Comparison of ENCODE assay signal across 8 cellular contexts in the genomic region with DNA sequence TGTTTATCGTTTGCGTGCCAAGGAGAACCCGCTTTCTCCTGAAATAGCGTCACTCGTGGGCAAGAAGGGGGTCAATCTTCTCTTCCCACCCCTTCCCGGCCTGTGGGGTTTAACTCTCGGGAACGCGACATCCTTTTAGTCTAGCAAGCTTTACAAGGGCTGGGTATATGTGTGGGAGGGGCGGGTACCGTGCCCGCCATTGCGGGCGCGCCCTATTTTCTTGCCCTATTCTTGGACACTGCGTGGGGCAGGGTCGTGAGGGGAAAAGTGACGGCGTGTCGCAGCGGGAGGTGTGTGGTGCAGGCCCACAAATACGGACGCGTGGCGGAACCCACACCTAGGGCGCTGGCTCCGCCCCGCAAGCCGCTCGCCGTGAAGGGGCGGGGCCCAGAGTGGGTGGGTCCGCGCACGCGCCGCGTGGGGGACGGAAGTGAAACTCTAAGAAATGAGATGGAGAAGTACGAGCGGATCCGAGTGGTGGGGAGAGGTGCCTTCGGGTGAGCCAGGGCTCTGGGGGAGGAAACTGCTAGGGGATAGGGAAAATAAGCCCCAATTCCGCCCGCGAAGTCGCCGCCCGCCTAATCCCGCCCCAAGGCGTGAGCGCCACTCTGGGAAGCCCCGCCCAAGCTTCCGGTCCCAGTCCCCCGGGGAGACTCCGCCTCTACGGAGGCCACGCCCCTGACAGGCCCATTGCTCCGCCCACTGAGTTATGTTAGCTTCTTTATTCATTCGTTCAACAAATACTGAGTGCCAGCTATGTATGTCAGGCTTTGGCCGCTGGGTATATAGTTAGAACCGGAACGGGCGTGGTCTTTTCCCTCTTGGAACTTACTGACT. TPM values are rescaled to one million over a fixed set of nuclear protein-coding genes. Genes with fewer than 3 reads are reported as not detected.
DNase-seq lines count a peak whose midpoint lies in the region; ATAC-seq and TF ChIP-seq lines count a peak whose summit lies in the region.

A gene (plus strand): TSS at position 425 of the 837 bp plus-strand sequence. CDS start 26 bp downstream, at position 451.

- H3K4me1 Mint-ChIP-seq in naive thymus-derived CD8-positive, alpha-beta T cell, result peaks cover 18 to 48% (median 41%) of the 10 kb centered on the region in 4 donors
- H3K4me1 Mint-ChIP-seq in stimulated activated effector memory CD8-positive, alpha-beta T cell treated with anti-CD3 and anti-CD28 coated beads, Interleukin-12 subunit alpha, Interleukin-12 subunit beta, amount 100 ng/mL, for 72 hours, result peaks cover 53% of the 10 kb centered on the region

- no peak for TF ChIP-seq CTCF in fibroblast of lung (conservative IDR thresholded peaks at IDR 0.05 in 1 of 2, IDR thresholded peaks at IDR 0.05 in 1 of 2; ENCODE audit: low read depth in 1 of 2, low read length in 2 of 2)

- H3K27me3 ChIP-seq in fibroblast of lung (ENCODE audit: control insufficient read depth, insufficient read depth, low read length), result no peaks in the 10 kb centered on the region

- H3K27me3 Mint-ChIP-seq in naive thymus-derived CD8-positive, alpha-beta T cell, result no peaks in the 10 kb centered on the region

- peaks cover under 1 to 19% (median 5%) of the 10 kb centered on the region in 3 donors for H3K36me3 Mint-ChIP-seq in naive thymus-derived CD8-positive, alpha-beta T cell
- H3K36me3 Mint-ChIP-seq in stimulated activated effector memory CD8-positive, alpha-beta T cell treated with anti-CD3 and anti-CD28 coated beads, Interleukin-12 subunit alpha, Interleukin-12 subunit beta, amount 100 ng/mL, for 72 hours, result peaks cover 55% of the 10 kb centered on the region

- peak within 1 kb of the TSS; percentile 71 to 84 (median 76) for H3K4me3 ChIP-seq in fibroblast of lung (replicated peaks in 1 of 4; ENCODE audit: control extremely low read depth in 1 of 4, insufficient read depth in 1 of 4, low read depth in 3 of 4, low read length in 4 of 4)

- H3K9me3 ChIP-seq in fibroblast of lung (ENCODE audit: control insufficient read depth, insufficient read depth, low read depth, low read length), result no peaks in the 10 kb centered on the region

- peaks cover 4% of the 10 kb centered on the region for H3K36me3 ChIP-seq in fibroblast of lung (ENCODE audit: control insufficient read depth, insufficient read depth, low read length)

- peak within 1 kb of the TSS; percentile 95 to 100 (median 98) for H3K4me3 Mint-ChIP-seq in naive thymus-derived CD8-positive, alpha-beta T cell
- H3K4me3 Mint-ChIP-seq in stimulated activated effector memory CD8-positive, alpha-beta T cell treated with anti-CD3 and anti-CD28 coated beads, Interleukin-12 subunit alpha, Interleukin-12 subunit beta, amount 100 ng/mL, for 72 hours, result peak within 1 kb of the TSS; percentile 99

- H2AFZ ChIP-seq in fibroblast of lung (ENCODE audit: low read length), result peak within 1 kb of the TSS; percentile 90

- H4K20me1 ChIP-seq in fibroblast of lung (ENCODE audit: control insufficient read depth, extremely low read depth, insufficient read depth, low read length), result no peaks in the 10 kb centered on the region

- peak within 1 kb of the TSS; percentile 99 for H3K4me2 ChIP-seq in fibroblast of lung (ENCODE audit: extremely low read depth, insufficient read depth, low read length)

- H3K79me2 ChIP-seq in fibroblast of lung (ENCODE audit: control insufficient read depth, insufficient read depth, low read length), result no peaks in the 10 kb centered on the region

- H3K9me3 Mint-ChIP-seq in naive thymus-derived CD8-positive, alpha-beta T cell, result no peaks in the 10 kb centered on the region
- no peaks in the 10 kb centered on the region for H3K9me3 Mint-ChIP-seq in stimulated activated effector memory CD8-positive, alpha-beta T cell treated with anti-CD3 and anti-CD28 coated beads, Interleukin-12 subunit alpha, Interleukin-12 subunit beta, amount 100 ng/mL, for 72 hours

- H3K27ac ChIP-seq in fibroblast of lung (ENCODE audit: insufficient read depth, low read length), result peak within 1 kb of the TSS; percentile 94

- H3K9ac ChIP-seq in fibroblast of lung (ENCODE audit: insufficient read depth, low read length), result peak within 1 kb of the TSS; percentile 93

- peaks cover 15% of the 10 kb centered on the region for H3K4me1 ChIP-seq in fibroblast of lung (ENCODE audit: control insufficient read depth, extremely low read depth, insufficient read depth, low read length)

- DNase-seq in DMS79 treated with DMSO at 0.1 percent for 48 hours (lab: John Stamatoyannopoulos, UW) (peak; percentile 84), LHCN-M2 (ENCODE audit: low read depth) (peak; percentile 88), RPMI7951 (ENCODE audit: low read depth) (peak; percentile 87), fibroblast of lung (ENCODE audit: low read depth in 2 of 2) (peak; percentile 84 to 95)
- DNase-seq in activated T-helper 1 cell treated with anti-CD3 and anti-CD28 coated beads, Interleukin-2, amount 50 U/mL, for 16 hours (ENCODE audit: low read depth in 1 of 2, low spot score in 1 of 2), result peak; percentile 94 to 96
- DNase-seq in naive thymus-derived CD8-positive, alpha-beta T cell, result peak; percentile 92 to 99 (median 97)
- DNase-seq in stimulated activated effector memory CD8-positive, alpha-beta T cell treated with anti-CD3 and anti-CD28 coated beads, Interleukin-12 subunit alpha, Interleukin-12 subunit beta, amount 100 ng/mL, for 72 hours (ENCODE audit: low spot score in 2 of 2), result peak; percentile 99 to 100

- POLR2A ChIA-PET in naive thymus-derived CD8-positive, alpha-beta T cell (lab: Charles Lee), result interaction anchor here (0.5 to 7.5 kb wide), 21 partner anchors 9 to 889 kb away, joined by 3 to 365 read pairs (median 6); a partner anchor contains a TSS

- H3K27ac Mint-ChIP-seq in naive thymus-derived CD8-positive, alpha-beta T cell, result peak within 1 kb of the TSS; percentile 96 to 100 (median 99)
- H3K27ac Mint-ChIP-seq in stimulated activated effector memory CD8-positive, alpha-beta T cell treated with anti-CD3 and anti-CD28 coated beads, Interleukin-12 subunit alpha, Interleukin-12 subunit beta, amount 100 ng/mL, for 72 hours, result peak within 1 kb of the TSS; percentile 100

- ATAC-seq in GM21786 (IDR thresholded peaks at IDR 0.05; ENCODE audit: unreplicated experiment), result peak; percentile 28
- peak; percentile 62 to 70 for ATAC-seq in naive thymus-derived CD8-positive, alpha-beta T cell
- ATAC-seq in stimulated activated effector memory CD8-positive, alpha-beta T cell treated with anti-CD3 and anti-CD28 coated beads, Interleukin-12 subunit alpha, Interleukin-12 subunit beta, amount 100 ng/mL, for 72 hours, result peak; percentile 59

RNA-seq across cellular contexts. Expression of the gene that starts here (rescaled TPM):
- total RNA-seq in LHCN-M2 (2014; rRNA removed), result 2.2 and 3.4 TPM in 2 replicates
- polyA plus RNA-seq in LHCN-M2 (2012), result 3.5 TPM
- 0.24 and 0.68 TPM in 2 replicates for total RNA-seq in RPMI7951 (2014; rRNA removed; shearing (Covaris generic))
- total RNA-seq in fibroblast of lung, result 2.8 TPM in 2 replicates
- 3.0 and 3.8 TPM in 2 replicates for polyA plus RNA-seq in fibroblast of lung
- polyA plus RNA-seq in fibroblast of lung (2012), result 2.0 and 2.2 TPM in 2 replicates
- polyA minus RNA-seq in fibroblast of lung (ENCODE audit: low replicate concordance), result 3.4 and 8.3 TPM in 2 replicates
- 10 to 100 TPM; 12.8 to 15.1 TPM for total RNA-seq in naive thymus-derived CD8-positive, alpha-beta T cell
- 1 to 10 TPM; 3.2 to 4.0 (median 3.4) TPM for polyA plus RNA-seq in naive thymus-derived CD8-positive, alpha-beta T cell

Comparison
In these comparisons a context has a peak if more than half of its experiments do, and no peak if none do; other contexts are left out.
1. Peak in every context shown above with its lines: DNase-seq, ATAC-seq, H3K4me3 ChIP-seq and H3K27ac ChIP-seq.
2. Peak in DNase-seq in RPMI7951; RNA of the gene not detected or under 1 TPM.